ENCODE assay signal across 28 cellular contexts in the genomic region with DNA sequence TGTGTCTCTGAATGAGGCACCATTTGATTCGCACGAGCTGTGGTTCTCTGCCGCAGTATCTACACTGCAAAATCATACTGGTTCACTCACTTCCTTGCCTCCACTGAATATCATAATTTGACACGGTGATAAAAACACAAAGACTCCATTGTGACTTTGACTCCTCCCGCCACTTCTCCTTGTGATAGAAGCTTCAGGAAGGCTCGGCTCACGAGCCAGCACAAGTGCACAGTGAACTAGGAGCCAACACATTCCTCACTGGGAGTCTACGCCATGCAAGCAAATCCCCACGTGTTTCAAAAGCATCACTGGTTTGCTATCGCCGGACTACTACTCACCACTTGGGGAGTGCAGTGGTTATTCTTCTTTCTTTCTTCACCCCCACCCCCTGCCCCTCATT.
"Had no signal": no experiment of that assay in that cellular context is flagged by ENCODE, and none has a peak within 500 bp of the region (broad histone marks: within the 10 kb centered on the region; RNA-seq: fewer than 3 reads in every experiment).

No MANE protein-coding gene starts in this region.

- H3K4me3 ChIP-seq: ascending aorta, body of pancreas had no signal

- H3K9me3 ChIP-seq: ascending aorta, body of pancreas had no signal

- H3K36me3 ChIP-seq: ascending aorta had no signal

- H3K4me1 ChIP-seq: body of pancreas had no signal

- H3K27ac ChIP-seq: ascending aorta, body of pancreas, RWPE1 had no signal

- H3K27me3 ChIP-seq: ascending aorta, body of pancreas had no signal

- ATAC-seq: activated naive CD4-positive, alpha-beta T cell treated with anti-CD3 and anti-CD28 coated beads, Interleukin-2, amount 50 U/mL, for 72 hours; activated naive CD8-positive, alpha-beta T cell treated with anti-CD3 and anti-CD28 coated beads, Interleukin-2, amount 50 U/mL, for 24 hours; activated T-cell treated with anti-CD3 and anti-CD28 coated beads, Interleukin-2, amount 50 U/mL, for 4 hours; body of pancreas; Panc1; T-helper 17 cell had no signal

- DNase-seq: activated B cell treated with CpG ODN at 0.5 μM for 24 hours; activated CD4-positive, alpha-beta memory T cell treated with anti-CD3 and anti-CD28 coated beads for 36 hours; activated CD4-positive, alpha-beta T cell treated with anti-CD3 and anti-CD28 coated beads for 1 hour; activated CD4-positive, alpha-beta T cell treated with anti-CD3 and anti-CD28 coated beads, Interleukin-2, amount 10 ng/mL, durations not matched to agents 24 days and 14 days; activated CD8-positive, alpha-beta memory T cell treated with anti-CD3 and anti-CD28 coated beads for 24 hours; activated effector memory CD4-positive, alpha-beta T cell treated with anti-CD3 and anti-CD28 coated beads, Interleukin-2, amount 50 U/mL, for 16 hours; activated naive CD4-positive, alpha-beta T cell treated with Interleukin-2 at 50 U/mL for 16 hours; activated naive CD8-positive, alpha-beta T cell treated with anti-CD3 and anti-CD28 coated beads, Interleukin-2, amount 50 U/mL, for 24 hours; activated T-cell treated with anti-CD3 and anti-CD28 coated beads, Interleukin-2, amount 50 U/mL, for 4 hours; amniotic stem cell; body of pancreas; IMR-90; KBM-7; NCI-H1092; NCI-H1417 treated with DMSO at 0.1 percent for 48 hours; NCI-H1694; NCI-H2029; NCI-H345; NCI-H510A; NCI-H526 treated with DMSO at 0.1 percent for 48 hours; OCI-M1; SHP77; T-helper 17 cell; T1000 had no signal
